ENCODE assay signal across 26 cellular contexts in genomic region chr6:143963158-143963919, GRCh38. TPM values are rescaled to one million over a fixed set of nuclear protein-coding genes. Genes with fewer than 3 reads are reported as not detected.
A peak's percentile ranks its signal among the peaks of the same experiment; 100 is the strongest.
DNase-seq lines count a peak whose midpoint lies in the region; ATAC-seq and TF ChIP-seq lines count a peak whose summit lies in the region.
"Had no signal": no experiment of that assay in that cellular context is flagged by ENCODE, and none has a peak within 500 bp of the region (broad histone marks: within the 10 kb centered on the region; RNA-seq: fewer than 3 reads in every experiment).

No MANE protein-coding gene starts in this region.

- intact Hi-C loops in PC-9 (cut with micrococcal nuclease; ENCODE audit: unreplicated experiment) = no loop called here

- H4K20me1 ChIP-seq in PC-9 (ENCODE audit: insufficient read depth) = no peaks in the 10 kb centered on the region
- H4K20me1 ChIP-seq: BLaER1 had no signal

- peaks cover 95% of the 10 kb centered on the region for H3K27me3 Mint-ChIP-seq in endodermal cell (ENCODE audit: insufficient read depth)
- H3K27me3 Mint-ChIP-seq in mesothelial cell of epicardium (ENCODE audit: low read depth) = no peaks in the 10 kb centered on the region
- H3K27me3 Mint-ChIP-seq in type B pancreatic cell = no peaks in the 10 kb centered on the region
- H3K27me3 Mint-ChIP-seq: activated naive CD4-positive, alpha-beta T cell treated with anti-CD3 and anti-CD28 coated beads, Interleukin-2, amount 50 U/mL, for 24 hours had no signal

- peaks cover 67% of the 10 kb centered on the region for H3K4me1 Mint-ChIP-seq in endodermal cell
- H3K4me1 Mint-ChIP-seq in mesothelial cell of epicardium = peaks cover 86% of the 10 kb centered on the region
- peaks cover 82% of the 10 kb centered on the region for H3K4me1 Mint-ChIP-seq in type B pancreatic cell (ENCODE audit: unreplicated experiment)
- H3K4me1 Mint-ChIP-seq: activated naive CD4-positive, alpha-beta T cell treated with anti-CD3 and anti-CD28 coated beads, Interleukin-2, amount 50 U/mL, for 24 hours had no signal

- no peak overlapping the region for H3K4me3 ChIP-seq in PC-9
- H3K4me3 ChIP-seq in endodermal cell (ENCODE audit: low read length) = peak overlapping the region; percentile 14
- no peak overlapping the region for H3K4me3 ChIP-seq in BE2C (ENCODE audit: low read depth, low read length)
- H3K4me3 ChIP-seq: BLaER1, breast epithelium, GM12878, smooth muscle cell, testis, vagina had no signal

- H3K9me3 Mint-ChIP-seq in endodermal cell (no peaks in the 10 kb centered on the region), mesothelial cell of epicardium (no peaks in the 10 kb centered on the region), type B pancreatic cell (no peaks in the 10 kb centered on the region)
- H3K9me3 Mint-ChIP-seq: activated naive CD4-positive, alpha-beta T cell treated with anti-CD3 and anti-CD28 coated beads, Interleukin-2, amount 50 U/mL, for 24 hours; natural killer cell had no signal

- H3K9me2 ChIP-seq in PC-9 (ENCODE audit: insufficient read depth) = no peaks in the 10 kb centered on the region

- no peaks in the 10 kb centered on the region for H3K9me3 ChIP-seq in PC-9 (ENCODE audit: insufficient read depth, low read depth)
- H3K9me3 ChIP-seq in endodermal cell (ENCODE audit: control insufficient read depth, low read length) = no peaks in the 10 kb centered on the region
- no peaks in the 10 kb centered on the region for H3K9me3 ChIP-seq in BE2C
- H3K9me3 ChIP-seq: BLaER1, breast epithelium, testis, vagina had no signal

- no peak for DNase-seq in PC-9
- DNase-seq in endodermal cell = peak; percentile 71
- DNase-seq in mesothelial cell of epicardium (ENCODE audit: low spot score in 2 of 2, unreplicated experiment in 2 of 2) = no peak
- no peak for DNase-seq in type B pancreatic cell (ENCODE audit: extremely low spot score, unreplicated experiment)
- no peak for DNase-seq in BE2C
- DNase-seq in activated CD4-positive, alpha-beta T cell treated with anti-CD3 and anti-CD28 coated beads for 4 hours = no peak
- DNase-seq: activated CD4-positive, alpha-beta T cell treated with anti-CD3 and anti-CD28 coated beads for 48 hours; activated T-cell treated with anti-CD3 and anti-CD28 coated beads for 4 hours; amniotic stem cell; DMS153; islet precursor cell; natural killer cell; NCI-H1417 treated with DMSO at 0.1 percent for 48 hours; NCI-H2029 treated with DMSO at 0.1 percent for 48 hours; SHP77; stimulated activated naive CD4-positive, alpha-beta T cell treated with Interleukin-2 at 50 U/mL for 16 hours had no signal

- H3K4me2 ChIP-seq in PC-9 = 0 out of 2 replicates have a peak overlapping the region, but pooled peaks have one; percentile 33
- H3K4me2 ChIP-seq: BLaER1, smooth muscle cell had no signal

- no peak overlapping the region for H3K9ac ChIP-seq in endodermal cell (ENCODE audit: extremely low read depth, low read length, poor library complexity, severe bottlenecking)
- H3K9ac ChIP-seq: BLaER1, parathyroid adenoma had no signal

- 21 to 39% methylated on average over 5 to 7 of the region's 7 CpGs for WGBS in endodermal cell (ENCODE audit: insufficient coverage in 1 of 2, insufficient read length in 1 of 2), 2 experiments

- H3K36me3 ChIP-seq in PC-9 (ENCODE audit: low read depth) = no peaks in the 10 kb centered on the region
- H3K36me3 ChIP-seq in endodermal cell (ENCODE audit: control insufficient read depth, insufficient read depth, low read length) = no peaks in the 10 kb centered on the region
- no peaks in the 10 kb centered on the region for H3K36me3 ChIP-seq in BE2C
- H3K36me3 ChIP-seq: BLaER1, breast epithelium, vagina had no signal

- H3K27ac ChIP-seq in PC-9 = no peak overlapping the region
- peak overlapping the region; percentile 87 for H3K27ac ChIP-seq in endodermal cell (ENCODE audit: low read depth, low read length)
- H3K27ac ChIP-seq: BLaER1, epithelial cell of prostate, parathyroid adenoma, testis, vagina had no signal

- CTCF ChIA-PET in PC-9 (lab: Charles Lee) = no interaction called here

- peaks cover 6% of the 10 kb centered on the region; the same call in 1 of the 2 replicates for H3F3A ChIP-seq in PC-9 (ENCODE audit: insufficient read depth, low read depth)

- H2AFZ ChIP-seq in PC-9 = no peak overlapping the region
- H2AFZ ChIP-seq: parathyroid adenoma had no signal

- no TSS peak for BruUV-seq in PC-9 (replicated peaks; lab: Mats Ljungman, UMichigan)

- H3K36me3 Mint-ChIP-seq in endodermal cell (ENCODE audit: low read depth) (no peaks in the 10 kb centered on the region), mesothelial cell of epicardium (peaks cover 7% of the 10 kb centered on the region), type B pancreatic cell (peaks cover 19% of the 10 kb centered on the region)
- H3K36me3 Mint-ChIP-seq: activated naive CD4-positive, alpha-beta T cell treated with anti-CD3 and anti-CD28 coated beads, Interleukin-2, amount 50 U/mL, for 24 hours; natural killer cell had no signal

- H3K4me3 Mint-ChIP-seq in endodermal cell (no peak overlapping the region), mesothelial cell of epicardium (no peak overlapping the region), type B pancreatic cell (peak overlapping the region; percentile 61)
- H3K4me3 Mint-ChIP-seq: activated naive CD4-positive, alpha-beta T cell treated with anti-CD3 and anti-CD28 coated beads, Interleukin-2, amount 50 U/mL, for 24 hours; natural killer cell had no signal

- H3K4me1 ChIP-seq in PC-9 (replicated peaks; ENCODE audit: insufficient read depth) = peaks cover 18% of the 10 kb centered on the region
- peaks cover 41% of the 10 kb centered on the region for H3K4me1 ChIP-seq in endodermal cell (ENCODE audit: control insufficient read depth, insufficient read depth, low read length)
- no peaks in the 10 kb centered on the region for H3K4me1 ChIP-seq in BE2C
- H3K4me1 ChIP-seq: BLaER1, breast epithelium, parathyroid adenoma had no signal

- H3K27me3 ChIP-seq in PC-9 (ENCODE audit: insufficient read depth, low read depth) (no peaks in the 10 kb centered on the region), endodermal cell (ENCODE audit: control insufficient read depth, insufficient read depth, low read length, poor library complexity, severe bottlenecking) (peaks cover 41% of the 10 kb centered on the region), BE2C (no peaks in the 10 kb centered on the region)
- H3K27me3 ChIP-seq: BLaER1, breast epithelium, testis, vagina had no signal

- H3K27ac Mint-ChIP-seq in endodermal cell (no peak overlapping the region), mesothelial cell of epicardium (peak overlapping the region; percentile 91), type B pancreatic cell (peak overlapping the region; percentile 82)
- H3K27ac Mint-ChIP-seq: activated naive CD4-positive, alpha-beta T cell treated with anti-CD3 and anti-CD28 coated beads, Interleukin-2, amount 50 U/mL, for 24 hours; natural killer cell had no signal

- H3K79me2 ChIP-seq in PC-9 (ENCODE audit: low read depth) = no peaks in the 10 kb centered on the region
- H3K79me2 ChIP-seq: parathyroid adenoma had no signal

- no peak for TF ChIP-seq CTCF in PC-9 (conservative IDR thresholded peaks at IDR 0.05)
- TF ChIP-seq CTCF in endodermal cell (conservative IDR thresholded peaks at IDR 0.05) = no peak
- no peak for TF ChIP-seq CTCF in mesothelial cell of epicardium (IDR thresholded peaks at IDR 0.05; ENCODE audit: unreplicated experiment)
- no peak for TF ChIP-seq CTCF in type B pancreatic cell (conservative IDR thresholded peaks at IDR 0.05)
- no peak for TF ChIP-seq CTCF in BE2C (IDR thresholded peaks at IDR 0.05; ENCODE audit: low read depth, low read length)

- ATAC-seq in GM19351 (IDR thresholded peaks at IDR 0.05; ENCODE audit: unreplicated experiment) = no peak
- ATAC-seq: GM12878, natural killer cell had no signal

- POLR2A ChIA-PET in PC-9 (lab: Charles Lee; ENCODE audit: unreplicated experiment) = interaction anchor here (0.6 kb wide), 1 partner anchor 132 kb away, joined by 3 read pairs; the partner anchor contains the start of gene SF3B5

RNA-seq across cellular contexts. Expression of gene PLAGL1, which starts 44.7 kb away (rescaled TPM):
- total RNA-seq in PC-9 (2021) (7.8 and 8.3 TPM in 2 replicates), endodermal cell (1 to 10 TPM; 1.4 to 1.6 TPM), mesothelial cell of epicardium (158 to 164 TPM (median 161 TPM) in 3 replicates), type B pancreatic cell (ENCODE audit: low replicate concordance) (42.7 and 95.2 TPM in 2 replicates)
- 87.8 TPM for polyA plus RNA-seq in endodermal cell (2013, experiment 1 of 2)
- polyA plus RNA-seq in endodermal cell (2013, experiment 2 of 2) = 69.3 TPM
- not detected for polyA plus RNA-seq in BE2C (2012; ENCODE audit: insufficient read depth, insufficient read length, low read depth)
